In genomic region chr11:66858186-66858938, GRCh38 we compare ENCODE assay signal across 1 cellular context.
TF ChIP-seq lines count a peak whose summit lies in the region.

No MANE protein-coding gene starts in this region.

TF ChIP-seq in H1, 55 proteins besides CTCF, POLR2A, EP300 and RAD21:
- TF ChIP-seq RBBP5 (IDR thresholded peaks at IDR 0.05; ENCODE audit: borderline replicate concordance, low read depth, low read length) (no peak), CHD1 (IDR thresholded peaks at IDR 0.05; ENCODE audit: low read depth, low read length) (no peak)
